Comparison of ENCODE assay signal across 14 cellular contexts in the genomic region with DNA sequence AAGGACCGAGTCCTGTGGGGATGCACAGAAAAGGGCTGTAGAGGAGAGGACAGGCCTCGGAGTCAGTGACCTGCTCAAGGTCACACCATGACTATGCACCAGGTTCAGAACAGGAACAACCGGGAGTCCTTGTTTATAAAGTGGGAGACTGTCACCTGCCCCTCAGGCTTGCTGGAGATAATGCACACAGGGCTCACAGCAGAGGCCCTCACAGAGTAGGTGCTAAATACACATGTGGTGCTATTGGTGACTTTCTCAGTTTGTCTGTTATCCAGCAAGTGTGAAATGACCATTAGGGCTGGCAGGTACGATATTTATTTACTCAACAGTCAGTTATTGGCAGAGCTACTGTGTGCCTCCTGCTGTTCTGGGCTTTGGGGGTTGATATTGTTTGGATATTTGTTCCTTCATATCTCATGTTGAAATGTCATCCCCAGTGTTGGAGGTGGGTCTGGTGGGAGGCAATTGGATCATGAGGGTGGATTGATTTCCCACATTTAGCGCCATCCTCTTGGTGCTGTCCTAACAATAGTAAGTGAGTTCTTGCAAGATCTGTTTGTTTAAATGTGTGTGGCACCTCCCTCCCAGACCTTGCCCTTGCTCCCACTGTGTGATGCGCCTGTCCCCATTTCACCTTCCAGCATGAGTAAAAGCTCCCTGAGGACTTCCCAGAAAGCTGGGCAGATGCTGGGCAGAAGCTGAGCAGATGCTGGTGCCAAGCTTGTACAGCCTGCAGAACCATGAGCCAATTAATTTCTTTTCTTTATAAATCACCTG.
A peak's percentile ranks its signal among the peaks of the same experiment; 100 is the strongest.
DNase-seq lines count a peak whose midpoint lies in the region; ATAC-seq and TF ChIP-seq lines count a peak whose summit lies in the region.
"Had no signal": no experiment of that assay in that cellular context is flagged by ENCODE, and none has a peak within 500 bp of the region (broad histone marks: within the 10 kb centered on the region; RNA-seq: fewer than 3 reads in every experiment).

No MANE protein-coding gene starts in this region.

- H3K4me3 ChIP-seq in LNCaP clone FGC (ENCODE audit: low read depth, low read length), result no peak overlapping the region
- no peak overlapping the region for H3K4me3 ChIP-seq in liver (ENCODE audit: low read depth in 1 of 3, low read length in 3 of 3)
- no peak overlapping the region for H3K4me3 ChIP-seq in PC-9

- DNase-seq in LNCaP clone FGC (ENCODE audit: low read depth) (peak; percentile 27), NCI-H69 (lab: John Stamatoyannopoulos, UW) (peak; percentile 48), PC-9 (no peak)
- no peak for DNase-seq in activated naive CD8-positive, alpha-beta T cell treated with anti-CD3 and anti-CD28 coated beads for 36 hours
- DNase-seq: CD4-positive, alpha-beta memory T cell; H7; IMR-90; NCI-H1436; NCI-H2081 treated with DMSO at 0.1 percent for 48 hours; NCI-H446; RPMI8226 had no signal

- no peak overlapping the region for H2AFZ ChIP-seq in PC-9

- no peak for ATAC-seq in GM21367 (IDR thresholded peaks at IDR 0.05; ENCODE audit: unreplicated experiment)

- H3K9me2 ChIP-seq in PC-9 (ENCODE audit: insufficient read depth), result no peaks in the 10 kb centered on the region

- TF ChIP-seq CTCF in C4-2B (conservative IDR thresholded peaks at IDR 0.05), result no peak
- no peak for TF ChIP-seq CTCF in LNCaP clone FGC (IDR thresholded peaks at IDR 0.05; ENCODE audit: control insufficient read depth, extremely low read depth, insufficient read depth)
- no peak for TF ChIP-seq CTCF in liver (IDR thresholded peaks at IDR 0.05; ENCODE audit: low read depth, low read length, missing input control)
- no peak for TF ChIP-seq CTCF in PC-9 (conservative IDR thresholded peaks at IDR 0.05)

- H3K27me3 Mint-ChIP-seq in activated naive CD8-positive, alpha-beta T cell treated with anti-CD3 and anti-CD28 coated beads for 36 hours, result no peaks in the 10 kb centered on the region

- no TSS peak for BruUV-seq in PC-9 (replicated peaks; lab: Mats Ljungman, UMichigan)

- TF ChIP-seq RAD21 in liver (IDR thresholded peaks at IDR 0.05), result no peak

- CTCF ChIA-PET in PC-9 (lab: Charles Lee), result no interaction called here

- H4K20me1 ChIP-seq in PC-9 (ENCODE audit: insufficient read depth), result no peaks in the 10 kb centered on the region

- no peak overlapping the region for H3K4me3 Mint-ChIP-seq in activated naive CD8-positive, alpha-beta T cell treated with anti-CD3 and anti-CD28 coated beads for 36 hours
- H3K4me3 Mint-ChIP-seq: CD4-positive, alpha-beta memory T cell had no signal

- no peaks in the 10 kb centered on the region for H3K27me3 ChIP-seq in liver (ENCODE audit: control insufficient read depth in 4 of 4, insufficient read depth in 4 of 4, low read length in 3 of 4)
- peaks cover 11% of the 10 kb centered on the region; the same call in 1 of the 2 replicates for H3K27me3 ChIP-seq in PC-9 (ENCODE audit: insufficient read depth, low read depth)

- peak overlapping the region; percentile 58 for H3K27ac ChIP-seq in C4-2B
- no peak overlapping the region for H3K27ac ChIP-seq in liver (ENCODE audit: low read depth in 1 of 2, low read length in 2 of 2)
- no peak overlapping the region for H3K27ac ChIP-seq in PC-9

- WGBS in liver, result 45% methylated on average over 6 of the region's 6 CpGs

- intact Hi-C loops in PC-9 (cut with micrococcal nuclease; ENCODE audit: unreplicated experiment), result no loop called here

- H3K9me3 ChIP-seq in liver (ENCODE audit: control insufficient read depth in 4 of 4, low read length in 3 of 4) (peaks cover 0 to 3% (median 1%) of the 10 kb centered on the region in 4 donors), PC-9 (ENCODE audit: insufficient read depth, low read depth) (no peaks in the 10 kb centered on the region)

- no peak overlapping the region for H3K4me2 ChIP-seq in PC-9

- no peak overlapping the region for H3K9ac ChIP-seq in liver (ENCODE audit: low read depth in 1 of 2, low read length in 2 of 2)

- H3K27ac Mint-ChIP-seq in activated naive CD8-positive, alpha-beta T cell treated with anti-CD3 and anti-CD28 coated beads for 36 hours, result no peak overlapping the region

- H3K36me3 ChIP-seq in liver (ENCODE audit: control insufficient read depth in 4 of 4, insufficient read depth in 3 of 4, low read depth in 1 of 4, low read length in 3 of 4), result no peaks in the 10 kb centered on the region
- no peaks in the 10 kb centered on the region for H3K36me3 ChIP-seq in PC-9 (ENCODE audit: low read depth)

- no peaks in the 10 kb centered on the region for H3F3A ChIP-seq in PC-9 (ENCODE audit: insufficient read depth, low read depth)

- no peaks in the 10 kb centered on the region for H3K79me2 ChIP-seq in PC-9 (ENCODE audit: low read depth)

- POLR2A ChIA-PET in PC-9 (lab: Charles Lee; ENCODE audit: unreplicated experiment), result no interaction called here

- no peaks in the 10 kb centered on the region for H3K4me1 Mint-ChIP-seq in activated naive CD8-positive, alpha-beta T cell treated with anti-CD3 and anti-CD28 coated beads for 36 hours
- H3K4me1 Mint-ChIP-seq: CD4-positive, alpha-beta memory T cell had no signal

- no peaks in the 10 kb centered on the region for H3K9me3 Mint-ChIP-seq in activated naive CD8-positive, alpha-beta T cell treated with anti-CD3 and anti-CD28 coated beads for 36 hours

- H3K4me1 ChIP-seq in liver (ENCODE audit: control insufficient read depth in 4 of 4, insufficient read depth in 4 of 4, low read length in 3 of 4) (peaks cover 0 to 3% (median 0%) of the 10 kb centered on the region in 4 donors), PC-9 (replicated peaks; ENCODE audit: insufficient read depth) (no peaks in the 10 kb centered on the region)

- H3K36me3 Mint-ChIP-seq in activated naive CD8-positive, alpha-beta T cell treated with anti-CD3 and anti-CD28 coated beads for 36 hours, result no peaks in the 10 kb centered on the region
- H3K36me3 Mint-ChIP-seq: CD4-positive, alpha-beta memory T cell had no signal

TF ChIP-seq in liver, 16 proteins besides CTCF, POLR2A, EP300 and RAD21:
- TF ChIP-seq HNF4A (conservative IDR thresholded peaks at IDR 0.05), result peak in 1 of 2 donors; percentile 33
- no peak for TF ChIP-seq GABPA (IDR thresholded peaks at IDR 0.05 in 1 of 2, conservative IDR thresholded peaks at IDR 0.05 in 1 of 2)
- no peak for TF ChIP-seq NR2F2 (IDR thresholded peaks at IDR 0.05)
- peak in 1 of 2 donors; percentile 56 for TF ChIP-seq RXRA (IDR thresholded peaks at IDR 0.05)
- TF ChIP-seq, protein P1, sequence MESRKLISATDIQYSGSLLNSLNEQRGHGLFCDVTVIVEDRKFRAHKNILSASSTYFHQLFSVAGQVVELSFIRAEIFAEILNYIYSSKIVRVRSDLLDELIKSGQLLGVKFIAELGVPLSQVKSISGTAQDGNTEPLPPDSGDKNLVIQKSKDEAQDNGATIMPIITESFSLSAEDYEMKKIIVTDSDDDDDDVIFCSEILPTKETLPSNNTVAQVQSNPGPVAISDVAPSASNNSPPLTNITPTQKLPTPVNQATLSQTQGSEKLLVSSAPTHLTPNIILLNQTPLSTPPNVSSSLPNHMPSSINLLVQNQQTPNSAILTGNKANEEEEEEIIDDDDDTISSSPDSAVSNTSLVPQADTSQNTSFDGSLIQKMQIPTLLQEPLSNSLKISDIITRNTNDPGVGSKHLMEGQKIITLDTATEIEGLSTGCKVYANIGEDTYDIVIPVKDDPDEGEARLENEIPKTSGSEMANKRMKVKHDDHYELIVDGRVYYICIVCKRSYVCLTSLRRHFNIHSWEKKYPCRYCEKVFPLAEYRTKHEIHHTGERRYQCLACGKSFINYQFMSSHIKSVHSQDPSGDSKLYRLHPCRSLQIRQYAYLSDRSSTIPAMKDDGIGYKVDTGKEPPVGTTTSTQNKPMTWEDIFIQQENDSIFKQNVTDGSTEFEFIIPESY (IDR thresholded peaks at IDR 0.05), result peak; percentile 29
- TF ChIP-seq, protein P2, sequence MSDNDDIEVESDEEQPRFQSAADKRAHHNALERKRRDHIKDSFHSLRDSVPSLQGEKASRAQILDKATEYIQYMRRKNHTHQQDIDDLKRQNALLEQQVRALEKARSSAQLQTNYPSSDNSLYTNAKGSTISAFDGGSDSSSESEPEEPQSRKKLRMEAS (IDR thresholded peaks at IDR 0.05), result peak; percentile 31
- no peak for TF ChIP-seq FOXA1 (IDR thresholded peaks at IDR 0.05)

Comparison
In these comparisons a context has a peak if more than half of its experiments do, and no peak if none do; other contexts are left out.
1. DNase-seq: peak in LNCaP clone FGC (single experiment) and NCI-H69 (single experiment); none in PC-9 (0 of 2) and activated naive CD8-positive, alpha-beta T cell treated with anti-CD3 and anti-CD28 coated beads for 36 hours (single experiment).